ENCODE assay signal across 18 cellular contexts in genomic region chr16:89730610-89731234, GRCh38. TPM values are rescaled to one million over a fixed set of nuclear protein-coding genes. Genes with fewer than 3 reads are reported as not detected.
DNase-seq lines count a peak whose midpoint lies in the region; ATAC-seq and TF ChIP-seq lines count a peak whose summit lies in the region.
"Had no signal": no experiment of that assay in that cellular context is flagged by ENCODE, and none has a peak within 500 bp of the region (broad histone marks: within the 10 kb centered on the region; RNA-seq: fewer than 3 reads in every experiment).

No MANE protein-coding gene starts in this region.

- TF ChIP-seq RAD21 in HCT116 (IDR thresholded peaks at IDR 0.05; ENCODE audit: low read depth): no peak

- peaks cover 96% of the 10 kb centered on the region for H3K36me3 Mint-ChIP-seq in activated T-cell treated with anti-CD3 and anti-CD28 coated beads, Interleukin-2, amount 50 U/mL, for 24 hours (ENCODE audit: low read depth)
- peaks cover 39% of the 10 kb centered on the region for H3K36me3 Mint-ChIP-seq in activated T-cell treated with anti-CD3 and anti-CD28 coated beads, Interleukin-2, amount 50 U/mL, for 4 hours (ENCODE audit: insufficient read depth)
- H3K36me3 Mint-ChIP-seq in endodermal cell (ENCODE audit: low read depth) (peaks cover 70% of the 10 kb centered on the region), HFFc6 (ENCODE audit: low read depth) (peaks cover 40% of the 10 kb centered on the region)
- peaks cover 100% of the 10 kb centered on the region for H3K36me3 Mint-ChIP-seq in stimulated activated effector memory CD8-positive, alpha-beta T cell treated with anti-CD3 and anti-CD28 coated beads, Interleukin-12 subunit alpha, Interleukin-12 subunit beta, amount 100 ng/mL, for 72 hours

- intact Hi-C loops in HCT116 (cut with micrococcal nuclease): no loop called here

- H3K4me1 Mint-ChIP-seq in activated T-cell treated with anti-CD3 and anti-CD28 coated beads, Interleukin-2, amount 50 U/mL, for 24 hours (ENCODE audit: low read depth): peaks cover 54% of the 10 kb centered on the region
- H3K4me1 Mint-ChIP-seq in activated T-cell treated with anti-CD3 and anti-CD28 coated beads, Interleukin-2, amount 50 U/mL, for 4 hours (ENCODE audit: low read depth): peaks cover 54% of the 10 kb centered on the region
- H3K4me1 Mint-ChIP-seq in endodermal cell (no peaks in the 10 kb centered on the region), HFFc6 (ENCODE audit: low read depth) (no peaks in the 10 kb centered on the region)
- peaks cover 55% of the 10 kb centered on the region for H3K4me1 Mint-ChIP-seq in stimulated activated effector memory CD8-positive, alpha-beta T cell treated with anti-CD3 and anti-CD28 coated beads, Interleukin-12 subunit alpha, Interleukin-12 subunit beta, amount 100 ng/mL, for 72 hours

- H3K4me1 ChIP-seq in HCT116 (ENCODE audit: control insufficient read depth in 1 of 2, insufficient read depth in 2 of 2, low read length in 2 of 2) (no peaks in the 10 kb centered on the region), endodermal cell (ENCODE audit: control insufficient read depth, insufficient read depth, low read length) (no peaks in the 10 kb centered on the region)

- no peaks in the 10 kb centered on the region for H3K9me2 ChIP-seq in HCT116 (ENCODE audit: insufficient read depth)

- BruUV-seq in HCT116 (replicated peaks; lab: Mats Ljungman, UMichigan): no TSS peak

- no peak overlapping the region for H3K4me3 Mint-ChIP-seq in activated T-cell treated with anti-CD3 and anti-CD28 coated beads, Interleukin-2, amount 50 U/mL, for 24 hours
- no peak overlapping the region for H3K4me3 Mint-ChIP-seq in activated T-cell treated with anti-CD3 and anti-CD28 coated beads, Interleukin-2, amount 50 U/mL, for 4 hours
- H3K4me3 Mint-ChIP-seq in endodermal cell (no peak overlapping the region), HFFc6 (no peak overlapping the region)
- no peak overlapping the region for H3K4me3 Mint-ChIP-seq in stimulated activated effector memory CD8-positive, alpha-beta T cell treated with anti-CD3 and anti-CD28 coated beads, Interleukin-12 subunit alpha, Interleukin-12 subunit beta, amount 100 ng/mL, for 72 hours

- H3K9ac ChIP-seq in HCT116 (ENCODE audit: low read length) (no peak overlapping the region), endodermal cell (ENCODE audit: extremely low read depth, low read length, poor library complexity, severe bottlenecking) (no peak overlapping the region)
- H3K9ac ChIP-seq: BLaER1 had no signal

- no peaks in the 10 kb centered on the region for H3K9me3 Mint-ChIP-seq in activated T-cell treated with anti-CD3 and anti-CD28 coated beads, Interleukin-2, amount 50 U/mL, for 24 hours
- H3K9me3 Mint-ChIP-seq in activated T-cell treated with anti-CD3 and anti-CD28 coated beads, Interleukin-2, amount 50 U/mL, for 4 hours: no peaks in the 10 kb centered on the region
- H3K9me3 Mint-ChIP-seq in endodermal cell (no peaks in the 10 kb centered on the region), HFFc6 (no peaks in the 10 kb centered on the region)
- H3K9me3 Mint-ChIP-seq in stimulated activated effector memory CD8-positive, alpha-beta T cell treated with anti-CD3 and anti-CD28 coated beads, Interleukin-12 subunit alpha, Interleukin-12 subunit beta, amount 100 ng/mL, for 72 hours: no peaks in the 10 kb centered on the region

- POLR2A ChIA-PET in HCT116 (lab: Charles Lee): no interaction called here

- peak overlapping the region; percentile 46 for H3K27ac Mint-ChIP-seq in activated T-cell treated with anti-CD3 and anti-CD28 coated beads, Interleukin-2, amount 50 U/mL, for 24 hours
- H3K27ac Mint-ChIP-seq in endodermal cell (no peak overlapping the region), HFFc6 (no peak overlapping the region)
- peak overlapping the region; percentile 29 for H3K27ac Mint-ChIP-seq in stimulated activated effector memory CD8-positive, alpha-beta T cell treated with anti-CD3 and anti-CD28 coated beads, Interleukin-12 subunit alpha, Interleukin-12 subunit beta, amount 100 ng/mL, for 72 hours

- ATAC-seq in activated T-cell treated with anti-CD3 and anti-CD28 coated beads, Interleukin-2, amount 50 U/mL, for 4 hours: no peak
- peak; percentile 9; the same call in 1 of the 2 replicates for ATAC-seq in HCT116
- ATAC-seq in stimulated activated effector memory CD8-positive, alpha-beta T cell treated with anti-CD3 and anti-CD28 coated beads, Interleukin-12 subunit alpha, Interleukin-12 subunit beta, amount 100 ng/mL, for 72 hours: no peak
- ATAC-seq in GM18870 (IDR thresholded peaks at IDR 0.05; ENCODE audit: unreplicated experiment): no peak

- TF ChIP-seq CTCF in HCT116 (IDR thresholded peaks at IDR 0.05 in 2 of 3, conservative IDR thresholded peaks at IDR 0.05 in 1 of 3; ENCODE audit: borderline replicate concordance in 1 of 3, insufficient read depth in 1 of 3, low read depth in 2 of 3, low read length in 2 of 3) (no peak), endodermal cell (conservative IDR thresholded peaks at IDR 0.05) (no peak), HFFc6 (IDR thresholded peaks at IDR 0.05) (no peak)

- no peak overlapping the region for H2AFZ ChIP-seq in HCT116 (ENCODE audit: low read depth, low read length, poor library complexity, severe bottlenecking)

- H3K4me3 ChIP-seq in HCT116 (replicated peaks in 1 of 2; ENCODE audit: low read depth in 1 of 2, low read length in 2 of 2): no peak overlapping the region
- no peak overlapping the region for H3K4me3 ChIP-seq in endodermal cell (ENCODE audit: low read length)
- H3K4me3 ChIP-seq: BLaER1 had no signal

- RAD21 ChIA-PET in HCT116 (lab: Charles Lee; ENCODE audit: low non-redundant PET in 1 of 2, low total read pairs in 2 of 2, uncharacterized antibody in 2 of 2, unreplicated experiment in 2 of 2): no interaction called here

- H3K27ac ChIP-seq in HCT116 (ENCODE audit: low read depth, low read length): no peak overlapping the region; the same call in 1 of the 2 replicates
- H3K27ac ChIP-seq in endodermal cell (ENCODE audit: low read depth, low read length): peak overlapping the region; percentile 10
- H3K27ac ChIP-seq: BLaER1 had no signal

- H3K9me3 ChIP-seq in HCT116 (ENCODE audit: control insufficient read depth in 1 of 2, insufficient read depth in 1 of 2, low read depth in 1 of 2, low read length in 2 of 2) (no peaks in the 10 kb centered on the region), endodermal cell (ENCODE audit: control insufficient read depth, low read length) (no peaks in the 10 kb centered on the region)
- H3K9me3 ChIP-seq: BLaER1 had no signal

- H3K4me2 ChIP-seq in HCT116 (ENCODE audit: low read length): no peak overlapping the region
- H3K4me2 ChIP-seq: BLaER1 had no signal

- H3K27me3 Mint-ChIP-seq in activated T-cell treated with anti-CD3 and anti-CD28 coated beads, Interleukin-2, amount 50 U/mL, for 24 hours: no peaks in the 10 kb centered on the region
- H3K27me3 Mint-ChIP-seq in activated T-cell treated with anti-CD3 and anti-CD28 coated beads, Interleukin-2, amount 50 U/mL, for 4 hours (ENCODE audit: low read depth): no peaks in the 10 kb centered on the region
- no peaks in the 10 kb centered on the region for H3K27me3 Mint-ChIP-seq in endodermal cell (ENCODE audit: insufficient read depth)
- H3K27me3 Mint-ChIP-seq in HFFc6 (ENCODE audit: insufficient read depth): peaks cover 8% of the 10 kb centered on the region

- H3K79me2 ChIP-seq in HCT116 (ENCODE audit: insufficient read depth, low read length): peaks cover 8% of the 10 kb centered on the region; the same call in 1 of the 2 replicates

- no peak for TF ChIP-seq POLR2A in HCT116 (IDR thresholded peaks at IDR 0.05; ENCODE audit: borderline replicate concordance, extremely low read depth, insufficient read depth, insufficient read length)

- CTCF ChIA-PET in HCT116 (lab: Charles Lee): no interaction called here

- H3K27me3 ChIP-seq in HCT116 (ENCODE audit: insufficient read depth, low read length) (no peaks in the 10 kb centered on the region), endodermal cell (ENCODE audit: control insufficient read depth, insufficient read depth, low read length, poor library complexity, severe bottlenecking) (no peaks in the 10 kb centered on the region)
- H3K27me3 ChIP-seq: BLaER1 had no signal

- H3K36me3 ChIP-seq in HCT116 (ENCODE audit: control insufficient read depth in 1 of 2, insufficient read depth in 2 of 2, low read length in 2 of 2): peaks cover 39 to 56% of the 10 kb centered on the region in 2 experiments
- H3K36me3 ChIP-seq in endodermal cell (ENCODE audit: control insufficient read depth, insufficient read depth, low read length): peaks cover 74% of the 10 kb centered on the region

- H4K20me1 ChIP-seq in HCT116 (ENCODE audit: insufficient read depth): no peaks in the 10 kb centered on the region

- 89 to 92% methylated on average over 14 to 21 of the region's 22 CpGs for WGBS in endodermal cell (ENCODE audit: insufficient coverage in 1 of 2, insufficient read length in 1 of 2), 2 experiments

- no peak for DNase-seq in activated T-cell treated with anti-CD3 and anti-CD28 coated beads, Interleukin-2, amount 50 U/mL, for 24 hours
- no peak for DNase-seq in activated T-cell treated with anti-CD3 and anti-CD28 coated beads, Interleukin-2, amount 50 U/mL, for 4 hours
- DNase-seq in HCT116 (ENCODE audit: low read depth, low spot score) (no peak), endodermal cell (peak; percentile 49), NCI-H1694 (lab: John Stamatoyannopoulos, UW) (no peak), HFFc6 (no peak)
- DNase-seq in stimulated activated effector memory CD8-positive, alpha-beta T cell treated with anti-CD3 and anti-CD28 coated beads, Interleukin-12 subunit alpha, Interleukin-12 subunit beta, amount 100 ng/mL, for 72 hours (ENCODE audit: low spot score in 2 of 2): no peak
- DNase-seq: 8988T, DMS 273 treated with DMSO at 0.1 percent for 48 hours, Kasumi-1, MM.1S, NCI-H1092 treated with DMSO at 0.1 percent for 48 hours, NCI-H1694 treated with DMSO at 0.1 percent for 48 hours, NCI-H2227 treated with DMSO at 0.1 percent for 48 hours, NCI-H524, SHP77 treated with DMSO at 0.1 percent for 48 hours had no signal

RNA-seq across cellular contexts. Expression of gene ZNF276, which starts 9.4 kb away (rescaled TPM):
- 10 to 100 TPM; 33.1 to 40.7 (median 35.5) TPM for total RNA-seq in activated T-cell treated with anti-CD3 and anti-CD28 coated beads, Interleukin-2, amount 50 U/mL, for 4 hours
- total RNA-seq in HCT116 (2021; ENCODE audit: unreplicated experiment): 49.9 TPM
- 27.6 and 35.9 TPM in 2 replicates for polyA plus RNA-seq in HCT116 (2012)
- total RNA-seq in endodermal cell: 10 to 100 TPM; 28.2 to 32.6 TPM
- polyA plus RNA-seq in endodermal cell (2013, experiment 1 of 2): 22.9 TPM
- polyA plus RNA-seq in endodermal cell (2013, experiment 2 of 2): 15.8 TPM
- total RNA-seq in HFFc6 (2021; fragmentation: NEBNext Ultra II Directional; extraction: Animal tissue kit (Norgen Biotek cat#: 25700)): 10 to 100 TPM in 3 of 6 experiments, 1 to 10 TPM in 3; 7.8 to 16.7 (median 9.7) TPM

RNA-seq across cellular contexts. Expression of gene VPS9D1, which starts 10.0 kb away (rescaled TPM):
- 1 to 10 TPM; 2.2 to 4.8 (median 2.9) TPM for total RNA-seq in activated T-cell treated with anti-CD3 and anti-CD28 coated beads, Interleukin-2, amount 50 U/mL, for 4 hours
- total RNA-seq in HCT116 (2021; ENCODE audit: unreplicated experiment): 4.2 TPM
- polyA plus RNA-seq in HCT116 (2012): 5.9 and 6.2 TPM in 2 replicates
- 10 to 100 TPM in 1 of 2 donors, 1 to 10 TPM in 1; 7.4 to 10.0 TPM for total RNA-seq in endodermal cell
- 12.8 TPM for polyA plus RNA-seq in endodermal cell (2013, experiment 1 of 2)
- polyA plus RNA-seq in endodermal cell (2013, experiment 2 of 2): 10.7 TPM
- total RNA-seq in HFFc6 (2021; fragmentation: NEBNext Ultra II Directional; extraction: Animal tissue kit (Norgen Biotek cat#: 25700)): 10 to 100 TPM; 12.7 to 19.3 (median 16.1) TPM

RNA-seq across cellular contexts. Expression of gene SPATA2L, which starts 29.2 kb away (rescaled TPM):
- total RNA-seq in activated T-cell treated with anti-CD3 and anti-CD28 coated beads, Interleukin-2, amount 50 U/mL, for 4 hours: 10 to 100 TPM; 13.6 to 16.4 (median 14.3) TPM
- total RNA-seq in HCT116 (2021; ENCODE audit: unreplicated experiment) (50.5 TPM), endodermal cell (10 to 100 TPM; 22.9 to 28.8 TPM)
- 31.9 and 37.5 TPM in 2 replicates for polyA plus RNA-seq in HCT116 (2012)
- 8.1 TPM for polyA plus RNA-seq in endodermal cell (2013, experiment 1 of 2)
- polyA plus RNA-seq in endodermal cell (2013, experiment 2 of 2): 8.7 TPM
- 1 to 10 TPM; 5.6 to 6.9 (median 5.9) TPM for total RNA-seq in HFFc6 (2021; fragmentation: NEBNext Ultra II Directional; extraction: Animal tissue kit (Norgen Biotek cat#: 25700))

RNA-seq across cellular contexts. Expression of gene CDK10, which starts 44.2 kb away (rescaled TPM):
- 10 to 100 TPM; 76.3 to 82.5 (median 81.9) TPM for total RNA-seq in activated T-cell treated with anti-CD3 and anti-CD28 coated beads, Interleukin-2, amount 50 U/mL, for 4 hours
- total RNA-seq in HCT116 (2021; ENCODE audit: unreplicated experiment): 165 TPM
- 180 and 191 TPM in 2 replicates for polyA plus RNA-seq in HCT116 (2012)
- 100 to 1,000 TPM; 108 to 123 TPM for total RNA-seq in endodermal cell
- polyA plus RNA-seq in endodermal cell (2013, experiment 1 of 2): 95.5 TPM
- 113 TPM for polyA plus RNA-seq in endodermal cell (2013, experiment 2 of 2)
- 10 to 100 TPM; 45.5 to 61.7 (median 48.6) TPM for total RNA-seq in HFFc6 (2021; fragmentation: NEBNext Ultra II Directional; extraction: Animal tissue kit (Norgen Biotek cat#: 25700))

Comparison
In these comparisons a context has a peak if more than half of its experiments do, and no peak if none do; other contexts are left out.
1. H3K27ac Mint-ChIP-seq: peak in activated T-cell treated with anti-CD3 and anti-CD28 coated beads, Interleukin-2, amount 50 U/mL, for 24 hours (single experiment) and stimulated activated effector memory CD8-positive, alpha-beta T cell treated with anti-CD3 and anti-CD28 coated beads, Interleukin-12 subunit alpha, Interleukin-12 subunit beta, amount 100 ng/mL, for 72 hours (single experiment); none in endodermal cell (single experiment) and HFFc6 (single experiment).